9 cellular contexts compared by ENCODE assay signal in genomic region chr11:123653405-123653996, GRCh38. TPM values are rescaled to one million over a fixed set of nuclear protein-coding genes. Genes with fewer than 3 reads are reported as not detected.
A peak's percentile ranks its signal among the peaks of the same experiment; 100 is the strongest.
DNase-seq lines count a peak whose midpoint lies in the region; ATAC-seq and TF ChIP-seq lines count a peak whose summit lies in the region.
"Had no signal": no experiment of that assay in that cellular context is flagged by ENCODE, and none has a peak within 500 bp of the region (broad histone marks: within the 10 kb centered on the region; RNA-seq: fewer than 3 reads in every experiment).

No MANE protein-coding gene starts in this region.

- no peak overlapping the region for H2BK15ac ChIP-seq in mesenchymal stem cell (ENCODE audit: low read depth, poor library complexity, severe bottlenecking)

- H2AK5ac ChIP-seq in mesenchymal stem cell (ENCODE audit: low read length, severe bottlenecking), result no peak overlapping the region

- no peak overlapping the region for H2BK12ac ChIP-seq in mesenchymal stem cell (ENCODE audit: low read length in 2 of 2)

- 17% methylated on average over 20 of the region's 21 CpGs for WGBS in mesenchymal stem cell
- 9 to 10% methylated on average over 21 of the region's 21 CpGs for WGBS in aorta, 2 donors

- H3K14ac ChIP-seq in mesenchymal stem cell (ENCODE audit: low read length in 2 of 2), result no peak overlapping the region

- no peak overlapping the region for H4K91ac ChIP-seq in mesenchymal stem cell (ENCODE audit: low read length)

- H3K9me3 Mint-ChIP-seq in brain, result no peaks in the 10 kb centered on the region

- H3K4me1 ChIP-seq in BE2C (peaks cover 13% of the 10 kb centered on the region), HEK293 (ENCODE audit: control insufficient read depth, insufficient read depth, low read length) (no peaks in the 10 kb centered on the region), mesenchymal stem cell (ENCODE audit: control insufficient read depth, insufficient read depth, low read depth, low read length) (peaks cover 15% of the 10 kb centered on the region), aorta (ENCODE audit: control insufficient read depth in 1 of 2, insufficient read depth in 2 of 2, low read length in 2 of 2) (no peaks in the 10 kb centered on the region)

- H2BK5ac ChIP-seq in mesenchymal stem cell (ENCODE audit: low read depth, low read length, poor library complexity, severe bottlenecking), result no peak overlapping the region

- H3K27ac Mint-ChIP-seq in brain, result peak overlapping the region; percentile 65 to 94 (median 91)

- intact Hi-C loops in aorta (cut with DNase I), result no loop called here

- H3K4me1 Mint-ChIP-seq in brain, result peaks cover 45% of the 10 kb centered on the region

- H3K23ac ChIP-seq in mesenchymal stem cell (ENCODE audit: low read length in 2 of 2), result no peak overlapping the region

- DNase-seq in BE2C (peak; percentile 84), mesenchymal stem cell (no peak), HCEC 1CT (no peak), kidney tubule cell (ENCODE audit: low spot score) (no peak), aorta (no peak)

- peak overlapping the region; percentile 86 to 93 (median 89) for H3K4me3 Mint-ChIP-seq in brain

- TF ChIP-seq CTCF in BE2C (IDR thresholded peaks at IDR 0.05; ENCODE audit: low read depth, low read length) (peak; percentile 74), HEK293 (tag by site-specific recombination; IDR thresholded peaks at IDR 0.05) (peak; percentile 41; the same call in 1 of the 2 replicates), brain (conservative IDR thresholded peaks at IDR 0.05) (peak; percentile 32 to 39)

- H3K4me3 ChIP-seq in BE2C (ENCODE audit: low read depth, low read length) (peak overlapping the region; percentile 61), HEK293 (ENCODE audit: low read depth, low read length) (peak overlapping the region; percentile 61), mesenchymal stem cell (ENCODE audit: insufficient read depth in 1 of 2, low read depth in 1 of 2, low read length in 2 of 2) (peak overlapping the region; percentile 62 to 80), aorta (ENCODE audit: low read length in 2 of 2) (no peak overlapping the region)

- no peaks in the 10 kb centered on the region; the same call in 1 of the 2 replicates for H3K36me3 ChIP-seq in BE2C
- H3K36me3 ChIP-seq in HEK293 (ENCODE audit: control insufficient read depth in 2 of 2, insufficient read depth in 1 of 2, low read length in 2 of 2), result no peaks in the 10 kb centered on the region
- no peaks in the 10 kb centered on the region for H3K36me3 ChIP-seq in mesenchymal stem cell (ENCODE audit: control insufficient read depth in 1 of 2, insufficient read depth in 2 of 2, low read depth in 1 of 2, low read length in 2 of 2)
- H3K36me3 ChIP-seq in aorta (ENCODE audit: control insufficient read depth in 1 of 2, insufficient read depth in 2 of 2, low read length in 1 of 2), result no peaks in the 10 kb centered on the region

- H2AFZ ChIP-seq in mesenchymal stem cell (ENCODE audit: low read depth, low read length), result no peak overlapping the region

- CTCF ChIA-PET in HEK293 (lab: Yijun Ruan, JAX), result interaction anchor here (0.6 to 6.1 kb wide), 11 partner anchors 12 to 161 kb away, joined by 3 to 69 read pairs (median 4); no protein-coding TSS in a partner anchor

- no peaks in the 10 kb centered on the region for H3K79me1 ChIP-seq in mesenchymal stem cell (replicated peaks; ENCODE audit: low read length, poor library complexity, severe bottlenecking)

- no peak overlapping the region for H2BK120ac ChIP-seq in mesenchymal stem cell (ENCODE audit: low read depth, low read length)

- no peak overlapping the region for H3K9ac ChIP-seq in mesenchymal stem cell (ENCODE audit: low read length)

- H3K27me3 ChIP-seq in BE2C (no peaks in the 10 kb centered on the region), mesenchymal stem cell (ENCODE audit: control insufficient read depth in 1 of 2, insufficient read depth in 1 of 2, low read length in 2 of 2) (peaks cover 18 to 69% of the 10 kb centered on the region in 2 experiments), aorta (ENCODE audit: control insufficient read depth in 1 of 2, insufficient read depth in 2 of 2, low read length in 1 of 2) (peaks cover 0 to 4% of the 10 kb centered on the region in 2 donors)

- H3K18ac ChIP-seq in mesenchymal stem cell (ENCODE audit: low read depth in 1 of 2, low read length in 2 of 2), result no peak overlapping the region

- no peak overlapping the region for H3K4ac ChIP-seq in mesenchymal stem cell (ENCODE audit: low read depth in 1 of 2, low read length in 2 of 2)

- peak overlapping the region; percentile 100 for H3K4me2 ChIP-seq in mesenchymal stem cell (ENCODE audit: low read length, poor library complexity, severe bottlenecking)

- H3K27ac ChIP-seq in HEK293 (ENCODE audit: extremely low read depth, low read depth, low read length), result no peak overlapping the region
- no peak overlapping the region for H3K27ac ChIP-seq in mesenchymal stem cell (ENCODE audit: low read length, poor library complexity, severe bottlenecking)
- no peak overlapping the region for H3K27ac ChIP-seq in aorta (ENCODE audit: low read depth in 1 of 2, low read length in 2 of 2)
- H3K27ac ChIP-seq: epithelial cell of prostate had no signal

- POLR2A ChIA-PET in HEK293 (lab: Yijun Ruan, JAX), result interaction anchor here (0.8 to 1.5 kb wide), 2 partner anchors 18 to 54 kb away, joined by 3 to 5 read pairs; no protein-coding TSS in a partner anchor

- H3K9me3 ChIP-seq in BE2C, result no peaks in the 10 kb centered on the region
- H3K9me3 ChIP-seq in HEK293 (ENCODE audit: control insufficient read depth, insufficient read depth, low read depth, low read length), result no peaks in the 10 kb centered on the region
- H3K9me3 ChIP-seq in mesenchymal stem cell (ENCODE audit: control insufficient read depth, low read length), result no peaks in the 10 kb centered on the region
- peaks cover 2% of the 10 kb centered on the region for H3K9me3 ChIP-seq in aorta (ENCODE audit: control insufficient read depth, low read length)

- peaks cover 36% of the 10 kb centered on the region for H3K27me3 Mint-ChIP-seq in brain

- ATAC-seq in GM21447 (IDR thresholded peaks at IDR 0.05; ENCODE audit: unreplicated experiment), result no peak
- no peak for ATAC-seq in aorta (ENCODE audit: low FRiP score)

- peaks cover 3% of the 10 kb centered on the region for H3K36me3 Mint-ChIP-seq in brain

- no peak overlapping the region for H4K8ac ChIP-seq in mesenchymal stem cell (ENCODE audit: low read length)

TF ChIP-seq in HEK293, 187 proteins besides CTCF, POLR2A, EP300 and RAD21:
- TF ChIP-seq OVOL3 (tag by site-specific recombination; IDR thresholded peaks at IDR 0.05) (no peak), BCL6B (tag by site-specific recombination; IDR thresholded peaks at IDR 0.05) (peak; percentile 91)
TF ChIP-seq in HEK293: peak in this region for 1.

RNA-seq across cellular contexts. Expression of gene SCN3B, which starts 0.9 kb away (rescaled TPM):
- polyA plus RNA-seq in BE2C (2012; ENCODE audit: insufficient read depth, insufficient read length, low read depth), result 50.3 TPM
- polyA plus RNA-seq in brain (ENCODE audit: insufficient read depth, low read depth, low replicate concordance), result 17.7 TPM
- 0.10 TPM for polyA plus RNA-seq in mesenchymal stem cell (2013, experiment 1 of 2)
- polyA plus RNA-seq in mesenchymal stem cell (2013, experiment 2 of 2), result 0.11 TPM
- 1 to 10 TPM in 1 of 2 donors, under 1 TPM in 1; 0.16 to 1.3 TPM for total RNA-seq in aorta
- polyA plus RNA-seq in aorta, result under 1 TPM in 1 of 2 donors, not detected in 1; 0.08 TPM

Comparison
In these comparisons a context has a peak if more than half of its experiments do, and no peak if none do; other contexts are left out.
1. H3K4me3 ChIP-seq: peak in BE2C (single experiment), HEK293 (single experiment) and mesenchymal stem cell (2 of 2); none in aorta (0 of 2).
2. RNA of gene SCN3B, which starts 0.9 kb away (polyA plus RNA-seq): 17.7 TPM in brain (single experiment); 0.08 TPM in aorta; every median in the first group is over 10 times any median in the second.
3. Peak in every context shown above with its lines, with median percentiles within 50 percentile points of each other: CTCF ChIP-seq.